In the genomic region with DNA sequence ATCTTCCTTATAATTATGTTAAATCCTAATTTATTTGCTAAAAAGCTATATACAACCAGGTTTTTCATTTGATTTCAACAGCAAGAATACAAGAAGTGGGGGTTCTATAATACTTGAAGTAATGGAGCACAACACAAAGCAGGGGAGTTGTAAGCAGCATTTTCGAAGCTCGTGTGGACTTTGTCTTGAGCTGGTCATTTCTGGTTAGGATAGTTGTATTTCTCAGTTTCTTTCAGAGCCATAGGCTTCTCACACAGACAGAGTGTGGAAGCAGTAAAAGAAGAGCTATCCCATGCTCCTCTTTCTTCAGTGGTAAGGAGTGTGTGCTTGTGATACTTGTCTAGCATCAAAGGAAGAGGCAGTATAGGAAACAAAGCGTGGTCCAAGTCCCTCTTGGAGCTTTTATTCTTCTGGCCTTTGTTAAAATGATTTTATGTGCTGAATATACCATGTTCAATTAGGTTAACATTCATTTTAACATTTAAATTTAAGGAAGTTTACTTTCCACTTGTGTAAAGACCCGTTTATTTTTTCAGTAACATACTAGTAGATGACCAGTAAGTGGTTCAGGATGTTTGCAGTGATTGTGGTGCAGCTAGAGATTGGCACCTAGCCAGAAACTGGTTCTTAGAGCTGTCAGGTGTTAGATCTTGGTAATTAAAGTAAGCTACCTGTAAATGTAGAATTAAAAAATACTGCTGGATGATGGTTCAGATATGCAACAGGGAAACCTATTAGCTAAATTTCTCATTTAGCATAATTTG, we compare ENCODE assay signal across 14 cellular contexts. TPM values are rescaled to one million over a fixed set of nuclear protein-coding genes. Genes with fewer than 3 reads are reported as not detected.
A peak's percentile ranks its signal among the peaks of the same experiment; 100 is the strongest.
DNase-seq lines count a peak whose midpoint lies in the region; ATAC-seq, FAIRE-seq and TF ChIP-seq lines count a peak whose summit lies in the region.
"Had no signal": no experiment of that assay in that cellular context is flagged by ENCODE, and none has a peak within 500 bp of the region (broad histone marks: within the 10 kb centered on the region; RNA-seq: fewer than 3 reads in every experiment).

No MANE protein-coding gene starts in this region.

- TF ChIP-seq EP300 in esophagus muscularis mucosa (IDR thresholded peaks at IDR 0.05): no peak

- TF ChIP-seq POLR2A in HCT116 (IDR thresholded peaks at IDR 0.05; ENCODE audit: borderline replicate concordance, extremely low read depth, insufficient read depth, insufficient read length) (no peak), adrenal gland (IDR thresholded peaks at IDR 0.05) (no peak), esophagus muscularis mucosa (IDR thresholded peaks at IDR 0.05; ENCODE audit: low read depth) (no peak)

- TSS peak; percentile 8 for BruUV-seq in HCT116 (replicated peaks; lab: Mats Ljungman, UMichigan)

- no peak overlapping the region for H3K4me2 ChIP-seq in HCT116 (ENCODE audit: low read length)

- no peaks in the 10 kb centered on the region for H4K20me1 ChIP-seq in HCT116 (ENCODE audit: insufficient read depth)

- H3K27me3 ChIP-seq in HCT116 (ENCODE audit: insufficient read depth, low read length) (no peaks in the 10 kb centered on the region), adrenal gland (no peaks in the 10 kb centered on the region), esophagus muscularis mucosa (no peaks in the 10 kb centered on the region)
- H3K27me3 ChIP-seq: brain microvascular endothelial cell had no signal

- no peak overlapping the region for H3K9ac ChIP-seq in HCT116 (ENCODE audit: low read length)

- no peak overlapping the region for H2AFZ ChIP-seq in HCT116 (ENCODE audit: low read depth, low read length, poor library complexity, severe bottlenecking)

- H3K4me1 ChIP-seq in HCT116 (ENCODE audit: control insufficient read depth in 1 of 2, insufficient read depth in 2 of 2, low read length in 2 of 2) (peaks cover 48 to 60% of the 10 kb centered on the region in 2 experiments), adrenal gland (replicated peaks in 1 of 2) (no peaks in the 10 kb centered on the region), esophagus muscularis mucosa (peaks cover 0 to 15% (median 6%) of the 10 kb centered on the region in 4 donors)

- H3K9me3 ChIP-seq in HCT116 (ENCODE audit: control insufficient read depth in 1 of 2, insufficient read depth in 1 of 2, low read depth in 1 of 2, low read length in 2 of 2): no peaks in the 10 kb centered on the region
- no peaks in the 10 kb centered on the region for H3K9me3 ChIP-seq in adrenal gland (replicated peaks in 1 of 3)
- H3K9me3 ChIP-seq in esophagus muscularis mucosa: no peaks in the 10 kb centered on the region

- no peak overlapping the region for H3K4me3 ChIP-seq in HCT116 (replicated peaks in 1 of 2; ENCODE audit: low read depth in 1 of 2, low read length in 2 of 2)
- H3K4me3 ChIP-seq in adrenal gland: no peak overlapping the region
- H3K4me3 ChIP-seq in esophagus muscularis mucosa: no peak overlapping the region

- H3K36me3 ChIP-seq in HCT116 (ENCODE audit: control insufficient read depth in 1 of 2, insufficient read depth in 2 of 2, low read length in 2 of 2) (no peaks in the 10 kb centered on the region), adrenal gland (replicated peaks in 1 of 2) (no peaks in the 10 kb centered on the region), esophagus muscularis mucosa (peaks cover 0 to 16% (median 9%) of the 10 kb centered on the region in 4 donors)

- TF ChIP-seq RAD21 in HCT116 (IDR thresholded peaks at IDR 0.05; ENCODE audit: low read depth): no peak

- DNase-seq in COR-L47 (lab: John Stamatoyannopoulos, UW): peak; percentile 69
- DNase-seq in HCT116 (ENCODE audit: low read depth, low spot score): no peak
- DNase-seq in NCI-H345 treated with DMSO at 0.1 percent for 48 hours (lab: John Stamatoyannopoulos, UW; ENCODE audit: unreplicated experiment): peak; percentile 48
- DNase-seq in adrenal gland: no peak
- DNase-seq in A172 (ENCODE audit: low spot score): no peak
- no peak for DNase-seq in esophagus muscularis mucosa (ENCODE audit: extremely low spot score)
- no peak for DNase-seq in mucosa of gallbladder (ENCODE audit: low spot score)
- DNase-seq: activated T-cell treated with anti-CD3 and anti-CD28 coated beads, Interleukin-2, amount 50 U/mL, for 72 hours; brain microvascular endothelial cell; kidney; posterior cingulate gyrus had no signal

- WGBS in adrenal gland, 4 donors: 82 to 86% (median 84%) methylated on average over 4 of the region's 4 CpGs
- 81% methylated on average over 4 of the region's 4 CpGs for WGBS in esophagus muscularis mucosa

- H3K79me2 ChIP-seq in HCT116 (ENCODE audit: insufficient read depth, low read length): no peaks in the 10 kb centered on the region

- CTCF ChIA-PET in HCT116 (lab: Charles Lee): interaction anchor here (1.1 to 2.0 kb wide), 3 partner anchors 33 to 314 kb away, joined by 3 to 13 read pairs (median 3); a partner anchor contains a TSS

- intact Hi-C loops in HCT116 (cut with micrococcal nuclease): loop anchor here (10.0 kb wide), 2 partner anchors 921 to 1031 kb away; no protein-coding TSS in a partner anchor
- intact Hi-C loops in adrenal gland (cut with DNase I): no loop called here
- intact Hi-C loops in esophagus muscularis mucosa (cut with DNase I): no loop called here

- TF ChIP-seq CTCF in HCT116 (IDR thresholded peaks at IDR 0.05 in 2 of 3, conservative IDR thresholded peaks at IDR 0.05 in 1 of 3; ENCODE audit: borderline replicate concordance in 1 of 3, insufficient read depth in 1 of 3, low read depth in 2 of 3, low read length in 2 of 3) (no peak), adrenal gland (IDR thresholded peaks at IDR 0.05) (no peak), esophagus muscularis mucosa (IDR thresholded peaks at IDR 0.05) (no peak)

- RAD21 ChIA-PET in HCT116 (lab: Charles Lee; ENCODE audit: low non-redundant PET in 1 of 2, low total read pairs in 2 of 2, uncharacterized antibody in 2 of 2, unreplicated experiment in 2 of 2): no interaction called here

- H3K27ac ChIP-seq in HCT116 (ENCODE audit: low read depth, low read length): no peak overlapping the region
- H3K27ac ChIP-seq in adrenal gland: no peak overlapping the region
- no peak overlapping the region for H3K27ac ChIP-seq in esophagus muscularis mucosa (replicated peaks in 1 of 4)
- H3K27ac ChIP-seq: brain microvascular endothelial cell, VCaP had no signal

- POLR2A ChIA-PET in HCT116 (lab: Charles Lee): interaction anchor here (0.6 to 1.3 kb wide), 2 partner anchors 14 to 250 kb away, joined by 4 to 7 read pairs; a partner anchor contains a TSS

- H3K9me2 ChIP-seq in HCT116 (ENCODE audit: insufficient read depth): no peaks in the 10 kb centered on the region

- peak; percentile 62 for FAIRE-seq in islet of Langerhans (lab: Jason Lieb, UNC)
- FAIRE-seq: kidney, urothelium cell line had no signal

- no peak for ATAC-seq in HCT116
- ATAC-seq: activated T-cell treated with anti-CD3 and anti-CD28 coated beads, Interleukin-2, amount 50 U/mL, for 72 hours had no signal

TF ChIP-seq in HCT116, 20 proteins besides CTCF, POLR2A, EP300 and RAD21:
- TF ChIP-seq CBX3 (IDR thresholded peaks at IDR 0.05; ENCODE audit: low read depth): no peak
- no peak for TF ChIP-seq JUND (IDR thresholded peaks at IDR 0.05)
- TF ChIP-seq EGR1 (IDR thresholded peaks at IDR 0.05; ENCODE audit: low read depth): no peak
- no peak for TF ChIP-seq FOSL1 (IDR thresholded peaks at IDR 0.05; ENCODE audit: low read depth)
- no peak for TF ChIP-seq SRF (IDR thresholded peaks at IDR 0.05; ENCODE audit: low read depth)

RNA-seq across cellular contexts. Expression of a gene that starts 14.6 kb away (rescaled TPM):
- total RNA-seq in HCT116 (2021; ENCODE audit: unreplicated experiment) (14.9 TPM), adrenal gland (10 to 100 TPM in 2 of 8 donors, 1 to 10 TPM in 6; 2.0 to 11.6 (median 6.6) TPM), esophagus muscularis mucosa (10 to 100 TPM; 13.5 to 17.4 (median 16.2) TPM), mucosa of gallbladder (9.7 TPM)
- 4.7 and 6.2 TPM in 2 replicates for polyA plus RNA-seq in HCT116 (2012)
- polyA plus RNA-seq in adrenal gland: 10 to 100 TPM in 1 of 3 donors, 1 to 10 TPM in 2; 3.9 to 13.3 (median 5.1) TPM
- 4.9 and 5.5 TPM in 2 replicates for total RNA-seq in A172 (2014; rRNA removed; shearing (Covaris generic))

RNA-seq across cellular contexts. Expression of a gene that starts 43.7 kb away (rescaled TPM):
- total RNA-seq in HCT116 (2021; ENCODE audit: unreplicated experiment): 9.0 TPM
- 4.0 and 4.5 TPM in 2 replicates for polyA plus RNA-seq in HCT116 (2012)
- total RNA-seq in adrenal gland: 10 to 100 TPM; 14.6 to 31.0 (median 21.3) TPM
- 1 to 10 TPM; 4.2 to 7.1 (median 5.4) TPM for polyA plus RNA-seq in adrenal gland
- total RNA-seq in A172 (2014; rRNA removed; shearing (Covaris generic)): 6.5 and 7.0 TPM in 2 replicates
- total RNA-seq in esophagus muscularis mucosa: 10 to 100 TPM; 15.7 to 23.7 (median 21.0) TPM
- 31.0 TPM for total RNA-seq in mucosa of gallbladder

Comparison
In these comparisons a context has a peak if more than half of its experiments do, and no peak if none do; other contexts are left out.
1. DNase-seq: peak in COR-L47 (single experiment) and NCI-H345 treated with DMSO at 0.1 percent for 48 hours (single experiment); none in HCT116 (single experiment), adrenal gland (0 of 7), A172 (single experiment), esophagus muscularis mucosa (single experiment) and mucosa of gallbladder (single experiment).